Comparison of ENCODE assay signal across 14 cellular contexts in genomic region chr3:43061101-43061895, GRCh38.
"Had no signal": no experiment of that assay in that cellular context is flagged by ENCODE, and none has a peak within 500 bp of the region (broad histone marks: within the 10 kb centered on the region; RNA-seq: fewer than 3 reads in every experiment).

No MANE protein-coding gene starts in this region.

- H3K79me2 ChIP-seq: parathyroid adenoma had no signal

- H3K4me1 ChIP-seq: adrenal gland, colonic mucosa, lower lobe of right lung, parathyroid adenoma, thyroid gland had no signal

- H3K9me3 Mint-ChIP-seq: activated T-cell treated with anti-CD3 and anti-CD28 coated beads, Interleukin-2, amount 50 U/mL, for 24 hours; stimulated activated naive B cell treated with anti-CD40 and anti-IgM and Interleukin-4, amounts not matched to agents 10 μg/mL and 1 μg/mL and 100 μg/mL, for 72 hours; T-helper 2 cell treated with Interferon-gamma antibody and Interleukin-4, amounts not matched to agents 5 μg/mL and 100 μg/mL, for 36 hours had no signal

- H3K36me3 ChIP-seq: adrenal gland, cardiac muscle cell, colonic mucosa, lower lobe of right lung, thyroid gland had no signal

- H3K27me3 Mint-ChIP-seq: activated T-cell treated with anti-CD3 and anti-CD28 coated beads, Interleukin-2, amount 50 U/mL, for 24 hours; stimulated activated naive B cell treated with anti-CD40 and anti-IgM and Interleukin-4, amounts not matched to agents 10 μg/mL and 1 μg/mL and 100 μg/mL, for 72 hours had no signal

- H3K9ac ChIP-seq: parathyroid adenoma had no signal

- H2AFZ ChIP-seq: parathyroid adenoma had no signal

- H3K4me3 ChIP-seq: adrenal gland, cardiac muscle cell, colonic mucosa, lower lobe of right lung, thyroid gland had no signal

- H3K27me3 ChIP-seq: adrenal gland, cardiac muscle cell, colonic mucosa, thyroid gland had no signal

- H3K4me1 Mint-ChIP-seq: stimulated activated naive B cell treated with anti-CD40 and anti-IgM and Interleukin-4, amounts not matched to agents 10 μg/mL and 1 μg/mL and 100 μg/mL, for 72 hours had no signal

- H3K9me3 ChIP-seq: adrenal gland, colonic mucosa, lower lobe of right lung, thyroid gland had no signal

- H3K27ac Mint-ChIP-seq: activated T-cell treated with anti-CD3 and anti-CD28 coated beads, Interleukin-2, amount 50 U/mL, for 24 hours; stimulated activated naive B cell treated with anti-CD40 and anti-IgM and Interleukin-4, amounts not matched to agents 10 μg/mL and 1 μg/mL and 100 μg/mL, for 72 hours; T-helper 2 cell treated with Interferon-gamma antibody and Interleukin-4, amounts not matched to agents 5 μg/mL and 100 μg/mL, for 36 hours had no signal

- H3K27ac ChIP-seq: adrenal gland, cardiac muscle cell, colonic mucosa, lower lobe of right lung, parathyroid adenoma, thyroid gland had no signal

- H3K36me3 Mint-ChIP-seq: stimulated activated naive B cell treated with anti-CD40 and anti-IgM and Interleukin-4, amounts not matched to agents 10 μg/mL and 1 μg/mL and 100 μg/mL, for 72 hours had no signal

- DNase-seq: activated effector memory CD4-positive, alpha-beta T cell treated with Interleukin-2 at 50 U/mL for 16 hours; activated naive CD4-positive, alpha-beta T cell treated with anti-CD3 and anti-CD28 coated beads, Interleukin-2, amount 50 U/mL, for 16 hours; activated T-cell treated with anti-CD3 and anti-CD28 coated beads, Interleukin-2, amount 50 U/mL, for 24 hours; adrenal gland; colonic mucosa; foreskin melanocyte; kidney glomerular epithelial cell; lower lobe of right lung; stimulated activated CD4-positive, alpha-beta T cell treated with anti-CD3 and anti-CD28 coated beads, Interleukin-2, amount 100 ng/mL, for 48 hours; stimulated activated naive B cell treated with anti-CD40 and anti-IgM and Interleukin-4, amounts not matched to agents 10 μg/mL and 1 μg/mL and 100 μg/mL, for 72 hours; thyroid gland had no signal

- H3K4me3 Mint-ChIP-seq: activated T-cell treated with anti-CD3 and anti-CD28 coated beads, Interleukin-2, amount 50 U/mL, for 24 hours; stimulated activated naive B cell treated with anti-CD40 and anti-IgM and Interleukin-4, amounts not matched to agents 10 μg/mL and 1 μg/mL and 100 μg/mL, for 72 hours; T-helper 2 cell treated with Interferon-gamma antibody and Interleukin-4, amounts not matched to agents 5 μg/mL and 100 μg/mL, for 36 hours had no signal

- ATAC-seq: stimulated activated naive B cell treated with anti-CD40 and anti-IgM and Interleukin-4, amounts not matched to agents 10 μg/mL and 1 μg/mL and 100 μg/mL, for 72 hours had no signal
